ENCODE assay signal across 6 cellular contexts in genomic region chr2:7490672-7491071, GRCh38.
"Had no signal": no experiment of that assay in that cellular context is flagged by ENCODE, and none has a peak within 500 bp of the region (broad histone marks: within the 10 kb centered on the region; RNA-seq: fewer than 3 reads in every experiment).

No MANE protein-coding gene starts in this region.

- ATAC-seq: HepG2, K562 had no signal

- H3K4me3 Mint-ChIP-seq: IgD-negative memory B cell had no signal

- H3K27ac ChIP-seq: HL-60 had no signal

- H3K4me1 Mint-ChIP-seq: IgD-negative memory B cell had no signal

- H3K27ac Mint-ChIP-seq: IgD-negative memory B cell had no signal

- H3K4me3 ChIP-seq: K562 had no signal

- H3K36me3 Mint-ChIP-seq: IgD-negative memory B cell had no signal

- DNase-seq: IMR-90, KBM-7 had no signal
